Comparison of ENCODE assay signal across 8 cellular contexts in the genomic region with DNA sequence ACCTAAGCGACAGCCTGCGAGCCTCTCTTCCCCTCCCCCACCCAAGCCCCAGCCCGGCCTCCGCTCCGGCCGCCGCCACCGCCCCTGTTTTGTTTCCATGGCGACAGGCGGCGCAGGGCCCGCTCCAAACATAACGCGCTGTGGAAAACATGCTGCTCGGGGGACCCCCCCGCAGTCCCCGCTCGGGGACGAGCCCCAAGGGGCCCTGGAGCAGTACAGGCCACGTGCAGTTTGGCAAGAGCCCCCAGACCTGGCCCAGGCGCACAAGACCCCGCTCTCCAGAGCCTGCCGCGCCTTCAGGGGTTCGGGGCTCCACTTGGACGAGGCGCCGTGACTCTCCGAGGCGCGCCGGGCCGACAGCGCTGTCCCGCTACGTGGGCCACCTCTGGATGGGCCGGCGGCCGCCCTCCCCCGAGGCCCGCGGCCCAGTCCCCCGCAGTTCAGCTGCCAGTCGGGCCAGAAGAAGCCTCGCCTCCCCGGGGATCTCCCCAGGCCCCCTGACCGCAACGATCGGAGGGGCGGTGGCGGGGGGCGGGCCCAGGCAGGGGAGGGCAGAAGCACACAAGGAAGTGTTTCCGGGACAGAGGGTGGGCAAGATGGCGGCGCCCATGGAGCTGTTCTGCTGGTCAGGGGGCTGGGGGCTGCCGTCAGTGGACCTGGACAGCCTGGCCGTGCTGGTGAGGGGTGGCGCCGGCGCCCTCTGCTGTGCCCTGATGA. TPM values are rescaled to one million over a fixed set of nuclear protein-coding genes. Genes with fewer than 3 reads are reported as not detected.
A peak's percentile ranks its signal among the peaks of the same experiment; 100 is the strongest.
DNase-seq lines count a peak whose midpoint lies in the region; ATAC-seq and TF ChIP-seq lines count a peak whose summit lies in the region.

A gene with protein sequence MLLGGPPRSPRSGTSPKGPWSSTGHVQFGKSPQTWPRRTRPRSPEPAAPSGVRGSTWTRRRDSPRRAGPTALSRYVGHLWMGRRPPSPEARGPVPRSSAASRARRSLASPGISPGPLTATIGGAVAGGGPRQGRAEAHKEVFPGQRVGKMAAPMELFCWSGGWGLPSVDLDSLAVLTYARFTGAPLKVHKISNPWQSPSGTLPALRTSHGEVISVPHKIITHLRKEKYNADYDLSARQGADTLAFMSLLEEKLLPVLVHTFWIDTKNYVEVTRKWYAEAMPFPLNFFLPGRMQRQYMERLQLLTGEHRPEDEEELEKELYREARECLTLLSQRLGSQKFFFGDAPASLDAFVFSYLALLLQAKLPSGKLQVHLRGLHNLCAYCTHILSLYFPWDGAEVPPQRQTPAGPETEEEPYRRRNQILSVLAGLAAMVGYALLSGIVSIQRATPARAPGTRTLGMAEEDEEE (plus strand): TSS at position 40 of the 717 bp plus-strand sequence. CDS start 110 bp downstream, at position 150.

- H3K4me1 Mint-ChIP-seq in nephron progenitor cell, result peaks cover 39% of the 10 kb centered on the region
- H3K4me1 Mint-ChIP-seq in stimulated activated naive CD8-positive, alpha-beta T cell treated with anti-CD3 and anti-CD28 coated beads, Interleukin-15, amount 100 ng/mL, for 72 hours, result peaks cover 47% of the 10 kb centered on the region

- H3K4me3 ChIP-seq in RWPE2 (ENCODE audit: severe bottlenecking) (peak within 1 kb of the TSS; percentile 72), fibroblast of the aortic adventitia (ENCODE audit: low read depth, low read length) (peak within 1 kb of the TSS; percentile 99)

- DNase-seq in DMS114 treated with DMSO at 0.1 percent for 48 hours (lab: John Stamatoyannopoulos, UW; ENCODE audit: unreplicated experiment) (peak; percentile 80), RWPE2 (ENCODE audit: low spot score) (no peak), fibroblast of the aortic adventitia (ENCODE audit: low read depth) (peak; percentile 75), nephron progenitor cell (peak; percentile 90)
- peak; percentile 87 for DNase-seq in activated T-helper 9 cell treated with anti-CD3 and anti-CD28 coated beads, Interleukin-2, amount 50 U/mL, for 16 hours (ENCODE audit: low read depth)
- peak; percentile 85 to 92 for DNase-seq in stimulated activated naive CD8-positive, alpha-beta T cell treated with anti-CD3 and anti-CD28 coated beads, Interleukin-15, amount 100 ng/mL, for 72 hours

- H3K27ac Mint-ChIP-seq in nephron progenitor cell, result peak within 1 kb of the TSS; percentile 99
- H3K27ac Mint-ChIP-seq in stimulated activated naive CD8-positive, alpha-beta T cell treated with anti-CD3 and anti-CD28 coated beads, Interleukin-15, amount 100 ng/mL, for 72 hours, result peak within 1 kb of the TSS; percentile 97

- no peak for TF ChIP-seq CTCF in RWPE2 (IDR thresholded peaks at IDR 0.05; ENCODE audit: poor library complexity, severe bottlenecking)
- no peak for TF ChIP-seq CTCF in fibroblast of the aortic adventitia (IDR thresholded peaks at IDR 0.05; ENCODE audit: insufficient read depth, low read length)
- TF ChIP-seq CTCF in nephron progenitor cell (IDR thresholded peaks at IDR 0.05), result no peak

- H3K9me3 Mint-ChIP-seq in nephron progenitor cell, result no peaks in the 10 kb centered on the region
- no peaks in the 10 kb centered on the region for H3K9me3 Mint-ChIP-seq in stimulated activated naive CD8-positive, alpha-beta T cell treated with anti-CD3 and anti-CD28 coated beads, Interleukin-15, amount 100 ng/mL, for 72 hours

- peak; percentile 77 for ATAC-seq in GM21529 (IDR thresholded peaks at IDR 0.05; ENCODE audit: unreplicated experiment)
- peak; percentile 79 for ATAC-seq in RWPE2 (ENCODE audit: low read depth)
- peak; percentile 90 for ATAC-seq in stimulated activated naive CD8-positive, alpha-beta T cell treated with anti-CD3 and anti-CD28 coated beads, Interleukin-15, amount 100 ng/mL, for 72 hours

- no peaks in the 10 kb centered on the region for H3K36me3 Mint-ChIP-seq in nephron progenitor cell (ENCODE audit: low read depth)

- no peaks in the 10 kb centered on the region for H3K27me3 ChIP-seq in RWPE2 (ENCODE audit: insufficient read depth, poor library complexity, severe bottlenecking)

- H3K4me1 ChIP-seq in RWPE2 (ENCODE audit: insufficient read depth, poor library complexity, severe bottlenecking), result peaks cover 3% of the 10 kb centered on the region

- peak within 1 kb of the TSS; percentile 93 for H3K4me3 Mint-ChIP-seq in nephron progenitor cell
- H3K4me3 Mint-ChIP-seq in stimulated activated naive CD8-positive, alpha-beta T cell treated with anti-CD3 and anti-CD28 coated beads, Interleukin-15, amount 100 ng/mL, for 72 hours, result peak within 1 kb of the TSS; percentile 94 to 99

- no peaks in the 10 kb centered on the region for H3K9me3 ChIP-seq in KOPT-K1 (ENCODE audit: insufficient read depth, low read length, poor library complexity, severe bottlenecking)
- H3K9me3 ChIP-seq in RWPE2 (ENCODE audit: severe bottlenecking), result no peaks in the 10 kb centered on the region

- H3K27me3 Mint-ChIP-seq in nephron progenitor cell (ENCODE audit: low read depth, poor library complexity), result no peaks in the 10 kb centered on the region
- H3K27me3 Mint-ChIP-seq in stimulated activated naive CD8-positive, alpha-beta T cell treated with anti-CD3 and anti-CD28 coated beads, Interleukin-15, amount 100 ng/mL, for 72 hours, result no peaks in the 10 kb centered on the region

- peak within 1 kb of the TSS; percentile 73 for H3K27ac ChIP-seq in KOPT-K1 (ENCODE audit: low read depth, low read length, poor library complexity, severe bottlenecking)
- peak within 1 kb of the TSS; percentile 73 for H3K27ac ChIP-seq in RWPE2 (ENCODE audit: poor library complexity, severe bottlenecking)

- no peaks in the 10 kb centered on the region; the same call in 1 of the 2 replicates for H3K36me3 ChIP-seq in KOPT-K1 (ENCODE audit: insufficient read depth, low read length)
- H3K36me3 ChIP-seq in RWPE2 (ENCODE audit: low read depth), result peaks cover 8% of the 10 kb centered on the region; the same call in 1 of the 2 replicates

RNA-seq across cellular contexts. Expression of the gene that starts here (rescaled TPM):
- total RNA-seq in fibroblast of the aortic adventitia (ENCODE audit: low replicate concordance), result 13.7 and 26.1 TPM in 2 replicates
